9 cellular contexts compared by ENCODE assay signal in genomic region chr2:18435425-18436037, GRCh38.
A peak's percentile ranks its signal among the peaks of the same experiment; 100 is the strongest.
DNase-seq lines count a peak whose midpoint lies in the region; ATAC-seq and TF ChIP-seq lines count a peak whose summit lies in the region.
"Had no signal": no experiment of that assay in that cellular context is flagged by ENCODE, and none has a peak within 500 bp of the region (broad histone marks: within the 10 kb centered on the region; RNA-seq: fewer than 3 reads in every experiment).

No MANE protein-coding gene starts in this region.

- no peaks in the 10 kb centered on the region for H3K27me3 Mint-ChIP-seq in progenitor cell of endocrine pancreas
- H3K27me3 Mint-ChIP-seq in T-cell = peaks cover 0 to 36% of the 10 kb centered on the region in 2 donors

- no peaks in the 10 kb centered on the region for H3K9me3 Mint-ChIP-seq in progenitor cell of endocrine pancreas (ENCODE audit: low read depth)
- H3K9me3 Mint-ChIP-seq in T-cell = no peaks in the 10 kb centered on the region

- DNase-seq in AG04450 (ENCODE audit: low read depth, low spot score) = peak; percentile 63
- peak; percentile 25 for DNase-seq in RWPE1 (ENCODE audit: low spot score)
- DNase-seq in fibroblast of gingiva (ENCODE audit: low read depth) = peak; percentile 72
- DNase-seq in progenitor cell of endocrine pancreas (ENCODE audit: low spot score, unreplicated experiment) = peak; percentile 23
- no peak for DNase-seq in effector CD8-positive, alpha-beta T cell (lab: John Stamatoyannopoulos, UW)
- DNase-seq in T-cell = no peak

- no peak overlapping the region for H3K4me3 Mint-ChIP-seq in progenitor cell of endocrine pancreas (ENCODE audit: low read depth)
- no peak overlapping the region for H3K4me3 Mint-ChIP-seq in T-cell

- H3K4me3 ChIP-seq in AG04450 (ENCODE audit: low read depth, low read length) = no peak overlapping the region

- H3K27ac Mint-ChIP-seq in progenitor cell of endocrine pancreas (no peak overlapping the region), T-cell (no peak overlapping the region)

- no peak overlapping the region for H3K27ac ChIP-seq in AG04450 (ENCODE audit: low read depth, low read length)
- no peak overlapping the region for H3K27ac ChIP-seq in RWPE1
- H3K27ac ChIP-seq: epithelial cell of prostate had no signal

- H3K27me3 ChIP-seq in AG04450 (ENCODE audit: control insufficient read depth, insufficient read depth, low read length) = no peaks in the 10 kb centered on the region

- no peak for ATAC-seq in T-cell (replicated peaks in 1 of 4)

- CTCF ChIA-PET in AG04450 (lab: Charles Lee) = interaction anchor here (0.9 to 1.8 kb wide), 9 partner anchors 10 to 86 kb away, joined by 3 to 8 read pairs (median 4); no protein-coding TSS in a partner anchor
- CTCF ChIA-PET in RWPE1 (lab: Yijun Ruan, JAX) = interaction anchor here (0.5 kb wide), 1 partner anchor 54 kb away, joined by 3 read pairs; no protein-coding TSS in a partner anchor
- CTCF ChIA-PET in T-cell (lab: Charles Lee) = no interaction called here

- POLR2A ChIA-PET in AG04450 (lab: Yijun Ruan, JAX) = interaction anchor here (1.4 kb wide), 1 partner anchor 80 kb away, joined by 5 read pairs; no protein-coding TSS in a partner anchor
- POLR2A ChIA-PET in RWPE1 (lab: Yijun Ruan, JAX; ENCODE audit: low non-redundant PET) = no interaction called here
- POLR2A ChIA-PET in T-cell (lab: Charles Lee) = no interaction called here

- H3K36me3 Mint-ChIP-seq in progenitor cell of endocrine pancreas (ENCODE audit: insufficient read depth) (no peaks in the 10 kb centered on the region), T-cell (no peaks in the 10 kb centered on the region)

- H3K9me3 ChIP-seq in AG04450 (ENCODE audit: control insufficient read depth, insufficient read depth, low read length) = no peaks in the 10 kb centered on the region

- TF ChIP-seq CTCF in AG04450 (IDR thresholded peaks at IDR 0.05; ENCODE audit: low read depth, low read length) (peak; percentile 66), GM12874 (IDR thresholded peaks at IDR 0.05; ENCODE audit: insufficient read depth, low read depth, low read length) (peak; percentile 53), LNCAP (IDR thresholded peaks at IDR 0.05) (peak; percentile 56; the same call in 1 of the 2 replicates), RWPE1 (conservative IDR thresholded peaks at IDR 0.05; ENCODE audit: low read depth) (peak; percentile 66), progenitor cell of endocrine pancreas (IDR thresholded peaks at IDR 0.05; ENCODE audit: unreplicated experiment) (peak; percentile 81)

- H3K4me1 Mint-ChIP-seq in progenitor cell of endocrine pancreas (ENCODE audit: low read depth) = peaks cover 13% of the 10 kb centered on the region
- no peaks in the 10 kb centered on the region for H3K4me1 Mint-ChIP-seq in T-cell

Comparison
In these comparisons a context has a peak if more than half of its experiments do, and no peak if none do; other contexts are left out.
1. DNase-seq: peak in AG04450 (single experiment), RWPE1 (single experiment), fibroblast of gingiva (single experiment) and progenitor cell of endocrine pancreas (single experiment); none in effector CD8-positive, alpha-beta T cell (single experiment) and T-cell (0 of 34).
2. CTCF ChIA-PET loops: an anchor here in AG04450 (0.9 to 1.8 kb wide) and RWPE1 (0.5 kb wide); none called in T-cell.
3. Peak in every context shown above with its lines, with median percentiles within 50 percentile points of each other: CTCF ChIP-seq.